ENCODE assay signal across 8 cellular contexts in the genomic region with DNA sequence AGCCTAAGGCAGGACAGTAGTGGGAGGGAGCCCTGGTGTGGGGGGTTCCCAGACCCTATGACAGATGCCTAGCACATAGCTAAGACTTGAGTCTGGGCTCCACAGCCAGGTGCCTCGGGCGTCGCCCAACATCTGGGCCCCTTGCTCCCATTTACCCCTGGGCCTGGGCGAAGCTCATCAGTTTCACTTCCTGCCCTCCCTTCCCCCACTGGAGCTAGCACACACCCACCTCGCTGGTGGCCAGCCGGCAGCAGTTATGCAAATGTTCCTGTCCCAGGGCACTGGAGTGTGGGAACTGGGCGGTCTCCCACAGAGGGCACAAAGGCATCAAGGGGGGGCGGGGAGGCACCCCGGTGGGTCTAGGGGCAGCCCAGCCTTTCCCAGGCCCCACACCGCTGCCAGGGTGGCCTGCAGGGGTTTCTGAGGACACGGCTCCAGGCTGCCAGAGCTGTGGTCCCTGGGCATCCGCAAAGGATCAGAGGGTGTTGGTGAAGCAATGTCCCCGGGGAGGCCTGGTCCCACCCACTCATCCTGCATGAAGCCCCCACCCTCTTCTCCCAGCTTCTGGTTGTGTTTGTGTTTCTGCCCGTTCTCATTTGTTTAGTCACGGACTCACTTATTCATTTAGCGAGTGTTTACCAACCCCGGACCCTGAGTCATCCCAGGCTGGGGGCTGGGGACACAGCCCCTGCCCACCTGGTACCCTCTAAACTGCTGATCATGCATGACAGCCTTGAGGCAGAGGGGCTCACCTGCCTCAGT. TPM values are rescaled to one million over a fixed set of nuclear protein-coding genes. Genes with fewer than 3 reads are reported as not detected.
A peak's percentile ranks its signal among the peaks of the same experiment; 100 is the strongest.
DNase-seq lines count a peak whose midpoint lies in the region.

No MANE protein-coding gene starts in this region.

- H3K27ac Mint-ChIP-seq in activated naive CD4-positive, alpha-beta T cell treated with anti-CD3 and anti-CD28 coated beads for 36 hours = no peak overlapping the region
- H3K27ac Mint-ChIP-seq in activated CD4-positive, alpha-beta memory T cell treated with anti-CD3 and anti-CD28 coated beads, Interleukin-2, amount 10 ng/mL, durations not matched to agents 7 days and 5 days = peak overlapping the region; percentile 72

- POLR2A ChIA-PET in activated CD4-positive, alpha-beta memory T cell treated with anti-CD3 and anti-CD28 coated beads, Interleukin-2, amount 10 ng/mL, durations not matched to agents 7 days and 5 days (lab: Charles Lee) = interaction anchor here (1.0 to 1.9 kb wide), 3 partner anchors 13 to 105 kb away, joined by 3 to 6 read pairs (median 3); a partner anchor contains a TSS

- no peak overlapping the region for H3K4me3 Mint-ChIP-seq in activated naive CD4-positive, alpha-beta T cell treated with anti-CD3 and anti-CD28 coated beads for 36 hours
- H3K4me3 Mint-ChIP-seq in activated CD4-positive, alpha-beta memory T cell treated with anti-CD3 and anti-CD28 coated beads, Interleukin-2, amount 10 ng/mL, durations not matched to agents 7 days and 5 days = peak overlapping the region; percentile 30

- H3K36me3 Mint-ChIP-seq in activated naive CD4-positive, alpha-beta T cell treated with anti-CD3 and anti-CD28 coated beads for 36 hours (ENCODE audit: low read depth) = no peaks in the 10 kb centered on the region
- no peaks in the 10 kb centered on the region for H3K36me3 Mint-ChIP-seq in activated CD4-positive, alpha-beta memory T cell treated with anti-CD3 and anti-CD28 coated beads, Interleukin-2, amount 10 ng/mL, durations not matched to agents 7 days and 5 days (ENCODE audit: low read depth)

- intact Hi-C loops in activated naive CD4-positive, alpha-beta T cell treated with anti-CD3 and anti-CD28 coated beads for 36 hours (cut with micrococcal nuclease) = no loop called here

- H3K9me3 Mint-ChIP-seq in activated naive CD4-positive, alpha-beta T cell treated with anti-CD3 and anti-CD28 coated beads for 36 hours = no peaks in the 10 kb centered on the region
- H3K9me3 Mint-ChIP-seq in activated CD4-positive, alpha-beta memory T cell treated with anti-CD3 and anti-CD28 coated beads, Interleukin-2, amount 10 ng/mL, durations not matched to agents 7 days and 5 days = no peaks in the 10 kb centered on the region

- H3K4me1 Mint-ChIP-seq in activated naive CD4-positive, alpha-beta T cell treated with anti-CD3 and anti-CD28 coated beads for 36 hours (ENCODE audit: low read depth) = peaks cover 7% of the 10 kb centered on the region
- H3K4me1 Mint-ChIP-seq in activated CD4-positive, alpha-beta memory T cell treated with anti-CD3 and anti-CD28 coated beads, Interleukin-2, amount 10 ng/mL, durations not matched to agents 7 days and 5 days = peaks cover 34% of the 10 kb centered on the region

- CTCF ChIA-PET in activated naive CD4-positive, alpha-beta T cell treated with anti-CD3 and anti-CD28 coated beads for 36 hours (lab: Charles Lee) = interaction anchor here (0.6 kb wide), 2 partner anchors 86 to 202 kb away, joined by 3 read pairs; no protein-coding TSS in a partner anchor
- CTCF ChIA-PET in activated CD4-positive, alpha-beta memory T cell treated with anti-CD3 and anti-CD28 coated beads, Interleukin-2, amount 10 ng/mL, durations not matched to agents 7 days and 5 days (lab: Charles Lee) = interaction anchor here (0.6 to 1.2 kb wide), 2 partner anchors 25 to 1671 kb away, joined by 3 to 4 read pairs; no protein-coding TSS in a partner anchor

- no peaks in the 10 kb centered on the region for H3K27me3 Mint-ChIP-seq in activated naive CD4-positive, alpha-beta T cell treated with anti-CD3 and anti-CD28 coated beads for 36 hours (ENCODE audit: low read depth)
- no peaks in the 10 kb centered on the region for H3K27me3 Mint-ChIP-seq in activated CD4-positive, alpha-beta memory T cell treated with anti-CD3 and anti-CD28 coated beads, Interleukin-2, amount 10 ng/mL, durations not matched to agents 7 days and 5 days

- DNase-seq in activated naive CD4-positive, alpha-beta T cell treated with anti-CD3 and anti-CD28 coated beads for 36 hours = peak; percentile 45
- DNase-seq in activated naive CD4-positive, alpha-beta T cell treated with anti-CD3 and anti-CD28 coated beads, Interleukin-2, amount 50 U/mL, for 16 hours = no peak
- DNase-seq in H4 (ENCODE audit: low spot score) (peak; percentile 94), LHCN-M2 (ENCODE audit: low read depth) (peak; percentile 85), iPS-NIHi11 (ENCODE audit: low spot score) (peak; percentile 84), stromal cell of bone marrow (ENCODE audit: low read depth) (peak; percentile 9), activated gamma-delta T cell (lab: John Stamatoyannopoulos, UW) (no peak)
- peak; percentile 63 for DNase-seq in activated CD4-positive, alpha-beta memory T cell treated with anti-CD3 and anti-CD28 coated beads, Interleukin-2, amount 10 ng/mL, durations not matched to agents 7 days and 5 days

RNA-seq across cellular contexts. Expression of a gene that starts 20.4 kb away (rescaled TPM):
- 1 to 10 TPM; 1.4 TPM for total RNA-seq in activated naive CD4-positive, alpha-beta T cell treated with anti-CD3 and anti-CD28 coated beads for 36 hours
- 1.8 and 3.3 TPM in 2 replicates for total RNA-seq in H4 (2014; rRNA removed; shearing (Covaris generic))
- 11.9 and 25.8 TPM in 2 replicates for total RNA-seq in LHCN-M2 (2014; rRNA removed)
- 7.4 TPM for polyA plus RNA-seq in LHCN-M2 (2012)
- 1 to 10 TPM; 2.1 to 2.3 TPM for total RNA-seq in activated CD4-positive, alpha-beta memory T cell treated with anti-CD3 and anti-CD28 coated beads, Interleukin-2, amount 10 ng/mL, durations not matched to agents 7 days and 5 days

RNA-seq across cellular contexts. Expression of a gene that starts 49.1 kb away (rescaled TPM):
- not detected for total RNA-seq in activated naive CD4-positive, alpha-beta T cell treated with anti-CD3 and anti-CD28 coated beads for 36 hours
- not detected in 2 replicates for total RNA-seq in H4 (2014; rRNA removed; shearing (Covaris generic))
- not detected in 2 replicates for total RNA-seq in LHCN-M2 (2014; rRNA removed)
- 2.0 TPM for polyA plus RNA-seq in LHCN-M2 (2012)
- under 1 TPM in 1 of 2 experiments, not detected in 1; 0.13 TPM for total RNA-seq in activated CD4-positive, alpha-beta memory T cell treated with anti-CD3 and anti-CD28 coated beads, Interleukin-2, amount 10 ng/mL, durations not matched to agents 7 days and 5 days

Comparison
In these comparisons a context has a peak if more than half of its experiments do, and no peak if none do; other contexts are left out.
1. DNase-seq: peak in activated naive CD4-positive, alpha-beta T cell treated with anti-CD3 and anti-CD28 coated beads for 36 hours (single experiment), H4 (single experiment), LHCN-M2 (single experiment), activated CD4-positive, alpha-beta memory T cell treated with anti-CD3 and anti-CD28 coated beads, Interleukin-2, amount 10 ng/mL, durations not matched to agents 7 days and 5 days (single experiment), iPS-NIHi11 (single experiment) and stromal cell of bone marrow (single experiment); none in activated naive CD4-positive, alpha-beta T cell treated with anti-CD3 and anti-CD28 coated beads, Interleukin-2, amount 50 U/mL, for 16 hours (single experiment) and activated gamma-delta T cell (single experiment).